9 cellular contexts compared by ENCODE assay signal in genomic region chr7:95420996-95421846, GRCh38. TPM values are rescaled to one million over a fixed set of nuclear protein-coding genes. Genes with fewer than 3 reads are reported as not detected.
DNase-seq lines count a peak whose midpoint lies in the region; ATAC-seq and TF ChIP-seq lines count a peak whose summit lies in the region.
"Had no signal": no experiment of that assay in that cellular context is flagged by ENCODE, and none has a peak within 500 bp of the region (broad histone marks: within the 10 kb centered on the region; RNA-seq: fewer than 3 reads in every experiment).

No MANE protein-coding gene starts in this region.

- no peak overlapping the region for H3K4me3 ChIP-seq in fibroblast of pulmonary artery (replicated peaks; ENCODE audit: low read depth, low read length)

- TF ChIP-seq CTCF in fibroblast of pulmonary artery (IDR thresholded peaks at IDR 0.05; ENCODE audit: low read length, missing control alignments): no peak

- DNase-seq in NCI-H1092 treated with DMSO at 0.1 percent for 48 hours (lab: John Stamatoyannopoulos, UW) (peak; percentile 63), NCI-H1092 (lab: John Stamatoyannopoulos, UW) (no peak), NCI-H345 (lab: John Stamatoyannopoulos, UW) (peak; percentile 35), fibroblast of pulmonary artery (ENCODE audit: low read depth) (peak; percentile 74), renal cortical epithelial cell (ENCODE audit: low read depth) (peak; percentile 90)
- DNase-seq: left colon had no signal

- ATAC-seq in HG03039 (IDR thresholded peaks at IDR 0.05; ENCODE audit: unreplicated experiment): no peak
- no peak for ATAC-seq in HG02870 (IDR thresholded peaks at IDR 0.05; ENCODE audit: unreplicated experiment)
- no peak for ATAC-seq in HG02571 (IDR thresholded peaks at IDR 0.05; ENCODE audit: unreplicated experiment)
- ATAC-seq: left colon had no signal

RNA-seq across cellular contexts. Expression of gene PON2, which starts 13.6 kb away (rescaled TPM):
- total RNA-seq in renal cortical epithelial cell: 172 and 250 TPM in 2 replicates

RNA-seq across cellular contexts. Expression of gene PON3, which starts 25.0 kb away (rescaled TPM):
- 0.05 TPM in 1 of 2 replicates, not detected in the other for total RNA-seq in renal cortical epithelial cell
